Comparison of ENCODE assay signal across 7 cellular contexts in the genomic region with DNA sequence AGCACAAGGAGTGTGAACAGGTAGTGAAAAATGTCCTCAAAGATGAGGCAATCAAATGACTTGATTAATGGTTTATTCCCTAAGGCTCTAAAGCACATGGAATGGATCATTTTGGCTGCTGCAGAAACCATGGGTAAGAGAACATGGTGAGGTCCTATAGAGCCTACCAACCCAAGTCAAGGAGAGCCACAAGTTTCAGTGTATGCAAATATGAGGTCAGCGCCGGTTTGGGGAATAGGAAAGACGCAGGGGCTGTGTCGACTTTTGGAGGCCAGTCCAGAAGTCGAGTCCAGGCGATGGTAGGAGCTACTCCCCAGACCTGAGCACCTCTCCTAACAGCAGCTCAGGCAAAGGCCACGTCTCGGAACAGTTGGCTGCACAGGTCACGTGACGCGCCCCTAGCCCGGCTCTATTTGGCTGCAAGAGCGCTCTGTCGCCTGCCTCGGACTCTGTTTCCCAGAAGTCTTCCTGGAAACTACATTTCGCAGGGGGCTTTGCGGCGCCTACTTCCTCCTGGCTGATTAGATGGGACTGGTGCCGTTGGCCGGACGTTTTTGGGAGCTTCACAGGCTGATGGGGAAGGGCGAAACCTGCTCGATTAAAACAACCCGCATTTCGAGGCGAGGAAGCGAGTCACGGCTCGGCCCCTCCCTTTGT.
DNase-seq lines count a peak whose midpoint lies in the region; ATAC-seq lines count a peak whose summit lies in the region.

No MANE protein-coding gene starts in this region.

- DNase-seq in NCI-H2171 treated with DMSO at 0.1 percent for 48 hours (lab: John Stamatoyannopoulos, UW) (peak; percentile 99), left colon (peak; percentile 86)
- DNase-seq in activated CD4-positive, alpha-beta T cell treated with anti-CD3 and anti-CD28 coated beads for 48 hours: peak; percentile 83
- peak; percentile 53 to 63 for DNase-seq in stimulated activated CD4-positive, alpha-beta T cell treated with anti-CD3 and anti-CD28 coated beads, Interleukin-1b, Interleukin-23, amount 100 ng/mL, for 4 hours (ENCODE audit: low read depth in 2 of 2)

- intact Hi-C loops in left colon (cut with DNase I, micrococcal nuclease): no loop called here

- H3K27ac ChIP-seq in cingulate gyrus (ENCODE audit: low read depth, low read length): peak overlapping the region; percentile 90

- peak; percentile 59 for ATAC-seq in GM18868 (IDR thresholded peaks at IDR 0.05; ENCODE audit: unreplicated experiment)
- peak; percentile 16 for ATAC-seq in HG03060 (IDR thresholded peaks at IDR 0.05; ENCODE audit: low read depth, unreplicated experiment)
- ATAC-seq in left colon: peak; percentile 49

Comparison
In these comparisons a context has a peak if more than half of its experiments do, and no peak if none do; other contexts are left out.
1. Peak in every context shown above with its lines: DNase-seq, ATAC-seq and H3K27ac ChIP-seq.